In genomic region chr1:77126309-77126708, GRCh38 we compare ENCODE assay signal across 9 cellular contexts.
DNase-seq lines count a peak whose midpoint lies in the region; ATAC-seq, FAIRE-seq and TF ChIP-seq lines count a peak whose summit lies in the region.
"Had no signal": no experiment of that assay in that cellular context is flagged by ENCODE, and none has a peak within 500 bp of the region (broad histone marks: within the 10 kb centered on the region; RNA-seq: fewer than 3 reads in every experiment).

No MANE protein-coding gene starts in this region.

- POLR2A ChIA-PET in WTC11 (lab: Charles Lee) = no interaction called here

- CTCF ChIA-PET in WTC11 (lab: Charles Lee) = interaction anchor here (1.0 kb wide), 3 partner anchors 389 to 1218 kb away, joined by 3 to 6 read pairs (median 4); no protein-coding TSS in a partner anchor

- H3K27me3 ChIP-seq in right atrium auricular region = no peaks in the 10 kb centered on the region
- H3K27me3 ChIP-seq: SJSA1 had no signal

- H3K27ac ChIP-seq in right atrium auricular region = no peak overlapping the region
- H3K27ac ChIP-seq: SJSA1 had no signal

- ATAC-seq in HG03039 (IDR thresholded peaks at IDR 0.05; ENCODE audit: unreplicated experiment) (peak; percentile 65), WTC11 (peak; percentile 90)

- H3K9me3 ChIP-seq in right atrium auricular region = no peaks in the 10 kb centered on the region
- H3K9me3 ChIP-seq: SJSA1 had no signal

- DNase-seq in Ammon's horn (ENCODE audit: low spot score) (peak; percentile 84), GM12892 (ENCODE audit: insufficient read length) (no peak), NCI-H2107 treated with DMSO at 0.1 percent for 48 hours (lab: John Stamatoyannopoulos, UW; ENCODE audit: unreplicated experiment) (peak; percentile 81), WTC11 (ENCODE audit: low spot score) (peak; percentile 24), right atrium auricular region (ENCODE audit: low spot score) (no peak), smooth muscle cell of the brain vasculature (ENCODE audit: low read depth, low spot score) (peak; percentile 51)
- no peak for DNase-seq in activated T-cell treated with anti-CD3 and anti-CD28 coated beads, Interleukin-2, amount 50 U/mL, for 24 hours

- no peak for TF ChIP-seq POLR2A in GM12892 (IDR thresholded peaks at IDR 0.05; ENCODE audit: low read depth, low read length)

- no peak overlapping the region for H3K27ac Mint-ChIP-seq in WTC11
- H3K27ac Mint-ChIP-seq in activated T-cell treated with anti-CD3 and anti-CD28 coated beads, Interleukin-2, amount 50 U/mL, for 24 hours = no peak overlapping the region

- H3K36me3 ChIP-seq in right atrium auricular region = no peaks in the 10 kb centered on the region
- H3K36me3 ChIP-seq: SJSA1 had no signal

- peak; percentile 38 for FAIRE-seq in GM12892 (lab: Jason Lieb, UNC)

- TF ChIP-seq CTCF in WTC11 (IDR thresholded peaks at IDR 0.05) = 0 out of 2 replicates have a peak, but pooled peaks have one; percentile 20
- peak; percentile 18 to 60 for TF ChIP-seq CTCF in right atrium auricular region (IDR thresholded peaks at IDR 0.05)

- H3K4me3 Mint-ChIP-seq in WTC11 = no peak overlapping the region
- no peak overlapping the region for H3K4me3 Mint-ChIP-seq in activated T-cell treated with anti-CD3 and anti-CD28 coated beads, Interleukin-2, amount 50 U/mL, for 24 hours

- no peak overlapping the region for H3K4me3 ChIP-seq in right atrium auricular region
- H3K4me3 ChIP-seq: SJSA1 had no signal

- no peaks in the 10 kb centered on the region for H3K27me3 Mint-ChIP-seq in WTC11 (ENCODE audit: low read depth)
- H3K27me3 Mint-ChIP-seq in activated T-cell treated with anti-CD3 and anti-CD28 coated beads, Interleukin-2, amount 50 U/mL, for 24 hours = no peaks in the 10 kb centered on the region

- H3K36me3 Mint-ChIP-seq in WTC11 = no peaks in the 10 kb centered on the region
- peaks cover 12% of the 10 kb centered on the region for H3K36me3 Mint-ChIP-seq in activated T-cell treated with anti-CD3 and anti-CD28 coated beads, Interleukin-2, amount 50 U/mL, for 24 hours (ENCODE audit: low read depth)

- no peaks in the 10 kb centered on the region for H3K9me3 Mint-ChIP-seq in WTC11
- H3K9me3 Mint-ChIP-seq in activated T-cell treated with anti-CD3 and anti-CD28 coated beads, Interleukin-2, amount 50 U/mL, for 24 hours = no peaks in the 10 kb centered on the region

- H3K4me1 ChIP-seq in right atrium auricular region = no peaks in the 10 kb centered on the region
- H3K4me1 ChIP-seq: SJSA1 had no signal

- peaks cover 6% of the 10 kb centered on the region; the same call in 1 of the 2 replicates for H3K4me1 Mint-ChIP-seq in WTC11
- H3K4me1 Mint-ChIP-seq in activated T-cell treated with anti-CD3 and anti-CD28 coated beads, Interleukin-2, amount 50 U/mL, for 24 hours (ENCODE audit: low read depth) = no peaks in the 10 kb centered on the region

TF ChIP-seq in WTC11, 78 proteins besides CTCF, POLR2A, EP300 and RAD21:
- TF ChIP-seq SP1 (CRISPR knock-in tag; conservative IDR thresholded peaks at IDR 0.05) = no peak
- TF ChIP-seq ZNF138 (CRISPR knock-in tag; conservative IDR thresholded peaks at IDR 0.05) = no peak
- TF ChIP-seq OVOL2 (CRISPR knock-in tag; IDR thresholded peaks at IDR 0.05; ENCODE audit: borderline replicate concordance) = no peak
- no peak for TF ChIP-seq JUN (CRISPR knock-in tag; IDR thresholded peaks at IDR 0.05)
- TF ChIP-seq ZNF281 (CRISPR knock-in tag; IDR thresholded peaks at IDR 0.05) = no peak
- no peak for TF ChIP-seq SOX15 (CRISPR knock-in tag; IDR thresholded peaks at IDR 0.05)
- TF ChIP-seq AFF4 (CRISPR knock-in tag; IDR thresholded peaks at IDR 0.05; ENCODE audit: borderline replicate concordance) = no peak

Comparison
In these comparisons a context has a peak if more than half of its experiments do, and no peak if none do; other contexts are left out.
1. DNase-seq: peak in Ammon's horn (single experiment), NCI-H2107 treated with DMSO at 0.1 percent for 48 hours (single experiment), WTC11 (single experiment) and smooth muscle cell of the brain vasculature (single experiment); none in GM12892 (single experiment), right atrium auricular region (single experiment) and activated T-cell treated with anti-CD3 and anti-CD28 coated beads, Interleukin-2, amount 50 U/mL, for 24 hours (single experiment).